ENCODE assay signal across 14 cellular contexts in genomic region chr5:139644646-139645494, GRCh38. TPM values are rescaled to one million over a fixed set of nuclear protein-coding genes. Genes with fewer than 3 reads are reported as not detected.
DNase-seq lines count a peak whose midpoint lies in the region; FAIRE-seq and TF ChIP-seq lines count a peak whose summit lies in the region.
"Had no signal": no experiment of that assay in that cellular context is flagged by ENCODE, and none has a peak within 500 bp of the region (broad histone marks: within the 10 kb centered on the region; RNA-seq: fewer than 3 reads in every experiment).

No MANE protein-coding gene starts in this region.

- peak overlapping the region; percentile 19 for H3K4ac ChIP-seq in H1 (replicated peaks; ENCODE audit: insufficient read length, low read depth, low read length)
- H3K4ac ChIP-seq in trophoblast cell (ENCODE audit: low read depth, low read length) = no peak overlapping the region

- H3K27me3 ChIP-seq in BLaER1 treated with 17β-estradiol and CSF1 and Interleukin-3, amounts not matched to agents 10 nM and 100 nM = peaks cover 0 to 13% (median 0%) of the 10 kb centered on the region in 11 experiments; a peak in 4 of 22 replicates
- H3K27me3 ChIP-seq in Loucy (ENCODE audit: insufficient read depth, low read length, poor library complexity, severe bottlenecking) = peaks cover 2% of the 10 kb centered on the region
- H3K27me3 ChIP-seq in H1 (replicated peaks in 1 of 4; ENCODE audit: control insufficient read depth in 3 of 4, extremely low read depth in 1 of 4, insufficient read depth in 3 of 4, low read length in 3 of 4) = peaks cover 3 to 30% (median 22%) of the 10 kb centered on the region in 4 experiments
- H3K27me3 ChIP-seq in trophoblast cell (ENCODE audit: insufficient read depth, low read length) = no peaks in the 10 kb centered on the region

- H4K8ac ChIP-seq in H1 (ENCODE audit: extremely low read depth, insufficient read depth, low read length) (no peak overlapping the region; the same call in 1 of the 2 replicates), trophoblast cell (ENCODE audit: low read depth, low read length) (no peak overlapping the region)

- no peaks in the 10 kb centered on the region for H3K36me3 ChIP-seq in BLaER1 treated with 17β-estradiol and CSF1 and Interleukin-3, amounts not matched to agents 10 nM and 100 nM
- H3K36me3 ChIP-seq in Loucy (ENCODE audit: insufficient read depth, low read length) (no peaks in the 10 kb centered on the region), H1 (ENCODE audit: control insufficient read depth in 2 of 4, insufficient read depth in 4 of 4, low read length in 3 of 4) (no peaks in the 10 kb centered on the region), trophoblast cell (ENCODE audit: control insufficient read depth in 1 of 2, insufficient read depth in 2 of 2, low read length in 2 of 2) (no peaks in the 10 kb centered on the region)

- TF ChIP-seq RAD21 in H1 (IDR thresholded peaks at IDR 0.05 in 1 of 2, conservative IDR thresholded peaks at IDR 0.05 in 1 of 2; ENCODE audit: low read depth in 2 of 2, low read length in 2 of 2) = no peak

- H2BK5ac ChIP-seq in H1 (ENCODE audit: low read depth, low read length) = peak overlapping the region; percentile 24; the same call in 1 of the 2 replicates
- no peak overlapping the region for H2BK5ac ChIP-seq in trophoblast cell (ENCODE audit: low read depth, low read length, poor library complexity)

- H3K23ac ChIP-seq in H1 (ENCODE audit: insufficient read length) (no peak overlapping the region), trophoblast cell (ENCODE audit: low read length) (no peak overlapping the region)

- no peak for FAIRE-seq in H1 (lab: Jason Lieb, UNC)

- H3K4me1 ChIP-seq in BLaER1 treated with 17β-estradiol and CSF1 and Interleukin-3, amounts not matched to agents 10 nM and 100 nM = peaks cover 79 to 83% (median 81%) of the 10 kb centered on the region in 10 experiments
- H3K4me1 ChIP-seq in Loucy (ENCODE audit: insufficient read depth, low read length, poor library complexity, severe bottlenecking) = peaks cover 57% of the 10 kb centered on the region
- H3K4me1 ChIP-seq in H1 (replicated peaks in 1 of 4; ENCODE audit: control insufficient read depth in 3 of 4, insufficient read depth in 4 of 4, low read length in 3 of 4) = peaks cover 12 to 46% (median 35%) of the 10 kb centered on the region in 4 experiments
- peaks cover 45 to 57% of the 10 kb centered on the region in 2 experiments for H3K4me1 ChIP-seq in trophoblast cell (ENCODE audit: control insufficient read depth in 1 of 2, insufficient read depth in 2 of 2, low read length in 2 of 2)

- no peak for TF ChIP-seq EP300 in H1 (IDR thresholded peaks at IDR 0.05; ENCODE audit: borderline replicate concordance in 1 of 2, low read depth in 2 of 2, low read length in 2 of 2)

- no peaks in the 10 kb centered on the region for H3K79me1 ChIP-seq in H1 (ENCODE audit: low read depth, low read length)
- peaks cover 54% of the 10 kb centered on the region for H3K79me1 ChIP-seq in trophoblast cell (ENCODE audit: low read length)

- no peak for TF ChIP-seq POLR2A in H1 (IDR thresholded peaks at IDR 0.05; ENCODE audit: control extremely low read depth in 1 of 2, low read depth in 2 of 2, low read length in 2 of 2)

- peaks cover 0 to 55% (median 16%) of the 10 kb centered on the region in 11 experiments; a peak in 14 of 22 replicates for H4K20me1 ChIP-seq in BLaER1 treated with 17β-estradiol and CSF1 and Interleukin-3, amounts not matched to agents 10 nM and 100 nM
- H4K20me1 ChIP-seq in Loucy (ENCODE audit: insufficient read depth, low read length, poor library complexity, severe bottlenecking) (peaks cover 10% of the 10 kb centered on the region), H1 (replicated peaks in 1 of 2; ENCODE audit: control insufficient read depth in 1 of 2, insufficient read depth in 2 of 2, low read length in 2 of 2) (peaks cover 0 to 3% of the 10 kb centered on the region in 2 experiments)

- no peak overlapping the region for H4K5ac ChIP-seq in H1 (ENCODE audit: insufficient read length, low read depth, low read length)

- H3K27ac ChIP-seq in BLaER1 treated with 17β-estradiol and CSF1 and Interleukin-3, amounts not matched to agents 10 nM and 100 nM = no peak overlapping the region
- H3K27ac ChIP-seq in H1 (ENCODE audit: low read depth, low read length) (no peak overlapping the region), trophoblast cell (ENCODE audit: low read depth, low read length) (no peak overlapping the region)
- H3K27ac ChIP-seq: HL-60 had no signal

- H3K23me2 ChIP-seq in H1 (ENCODE audit: low read depth, low read length) = peaks cover 12% of the 10 kb centered on the region; the same call in 1 of the 2 replicates

- H3K9ac ChIP-seq in BLaER1 treated with 17β-estradiol and CSF1 and Interleukin-3, amounts not matched to agents 10 nM and 100 nM = no peak overlapping the region
- H3K9ac ChIP-seq in Loucy (ENCODE audit: low read depth, low read length, poor library complexity, severe bottlenecking) = peak overlapping the region; percentile 93
- H3K9ac ChIP-seq in H1 (replicated peaks in 1 of 4; ENCODE audit: extremely low read depth in 1 of 4, low read depth in 3 of 4, low read length in 3 of 4) = no peak overlapping the region
- no peak overlapping the region for H3K9ac ChIP-seq in trophoblast cell (ENCODE audit: low read length)

- no peak for DNase-seq in H1 (ENCODE audit: low read depth in 1 of 2, low spot score in 2 of 2)
- no peak for DNase-seq in trophoblast cell
- DNase-seq in SW 1271 (lab: John Stamatoyannopoulos, UW) = no peak
- DNase-seq in GF-D8 (lab: John Stamatoyannopoulos, UW) = no peak
- DNase-seq in AML-193 (lab: John Stamatoyannopoulos, UW) = no peak
- DNase-seq in hypothalamus (lab: John Stamatoyannopoulos, UW) = no peak
- DNase-seq: activated CD4-positive, CD25-positive, alpha-beta regulatory T cell; CD4-positive, CD25-positive, alpha-beta regulatory T cell; effector memory CD4-positive, alpha-beta T cell; GOT3; stimulated activated naive CD8-positive, alpha-beta T cell treated with anti-CD3 and anti-CD28 coated beads, Interleukin-15, Interleukin-2, amounts not matched to agents 100 U/mL and 50 U/mL, for 24 hours had no signal

- POLR2A ChIA-PET in H1 (lab: Charles Lee; ENCODE audit: partially characterized antibody) = interaction anchor here (0.9 to 14.7 kb wide), 7 partner anchors 8 to 121 kb away, joined by 3 to 212 read pairs (median 5); no protein-coding TSS in a partner anchor

- no peak overlapping the region for H3K4me3 ChIP-seq in BLaER1 treated with 17β-estradiol and CSF1 and Interleukin-3, amounts not matched to agents 10 nM and 100 nM
- no peak overlapping the region for H3K4me3 ChIP-seq in Loucy (ENCODE audit: low read length, poor library complexity, severe bottlenecking)
- H3K4me3 ChIP-seq in H1 (ENCODE audit: extremely low read depth in 1 of 4, insufficient read depth in 2 of 4, low read depth in 3 of 4, low read length in 4 of 4) = no peak overlapping the region
- no peak overlapping the region for H3K4me3 ChIP-seq in trophoblast cell (ENCODE audit: low read depth, low read length)

- H3K18ac ChIP-seq in H1 (ENCODE audit: extremely low read depth, low read length) (no peak overlapping the region), trophoblast cell (ENCODE audit: low read length) (no peak overlapping the region)

- H2BK120ac ChIP-seq in H1 (replicated peaks; ENCODE audit: low read depth, low read length) (no peak overlapping the region), trophoblast cell (ENCODE audit: insufficient read depth, low read length, poor library complexity) (no peak overlapping the region)

- no peak overlapping the region for H3K56ac ChIP-seq in H1 (replicated peaks; ENCODE audit: insufficient read length, low read depth, low read length)

- no peaks in the 10 kb centered on the region for H3F3A ChIP-seq in Loucy (ENCODE audit: low read depth)

- WGBS in H1 (ENCODE audit: extremely low coverage in 1 of 2, insufficient coverage in 1 of 2, insufficient read length in 1 of 2, insufficient replicate concordance in 2 of 2, low coverage in 1 of 2, low lambda C conversion rate in 2 of 2, missing lambda C conversion rate in 1 of 2), 2 experiments = 95% methylated on average over 3 of the region's 3 CpGs; no CpG with 5 or more reads in 1 of the 2 experiments
- no CpG with 5 or more reads among the region's 3 CpGs for WGBS in trophoblast cell (ENCODE audit: extremely low coverage, insufficient coverage, insufficient read length)

- H3K79me2 ChIP-seq in Loucy (ENCODE audit: insufficient read depth, low read length) (peaks cover 47% of the 10 kb centered on the region), H1 (ENCODE audit: control insufficient read depth in 1 of 2, insufficient read depth in 2 of 2, low read length in 2 of 2) (peaks cover 0 to 8% of the 10 kb centered on the region in 2 experiments; a peak in 1 of 4 replicates), trophoblast cell (ENCODE audit: control insufficient read depth, insufficient read depth, low read length, poor library complexity) (peaks cover 26% of the 10 kb centered on the region)

- H4K91ac ChIP-seq in H1 (replicated peaks; ENCODE audit: insufficient read length, low read length) (no peak overlapping the region), trophoblast cell (ENCODE audit: low read depth, low read length) (peak overlapping the region; percentile 25)

- no peak overlapping the region for H2BK20ac ChIP-seq in H1 (ENCODE audit: low read length)

- H2AFZ ChIP-seq in Loucy (ENCODE audit: low read length) = no peak overlapping the region
- no peak overlapping the region for H2AFZ ChIP-seq in H1 (ENCODE audit: low read length)
- no peak overlapping the region for H2AFZ ChIP-seq in trophoblast cell (ENCODE audit: insufficient read depth, low read length, poor library complexity)

- H3K4me2 ChIP-seq in BLaER1 treated with 17β-estradiol and CSF1 and Interleukin-3, amounts not matched to agents 10 nM and 100 nM = peak overlapping the region; percentile 3 to 100 (median 99); a peak in 20 of 22 replicates
- peak overlapping the region; percentile 23 for H3K4me2 ChIP-seq in Loucy (ENCODE audit: low read depth, low read length, poor library complexity, severe bottlenecking)
- H3K4me2 ChIP-seq in H1 (ENCODE audit: insufficient read depth in 1 of 2, low read depth in 2 of 2, low read length in 2 of 2) = no peak overlapping the region
- H3K4me2 ChIP-seq in trophoblast cell (ENCODE audit: low read length) = no peak overlapping the region

- H4K12ac ChIP-seq in trophoblast cell (ENCODE audit: low read depth, low read length) = no peak overlapping the region

- peak overlapping the region; percentile 27; the same call in 1 of the 2 replicates for H2BK12ac ChIP-seq in H1 (ENCODE audit: low read depth, low read length)
- peak overlapping the region; percentile 55 for H2BK12ac ChIP-seq in trophoblast cell (ENCODE audit: low read length)

- no peak overlapping the region for H2AK5ac ChIP-seq in H1 (ENCODE audit: low read depth, low read length)
- H2AK5ac ChIP-seq in trophoblast cell (ENCODE audit: low read length) = peak overlapping the region; percentile 63

- H2BK15ac ChIP-seq in H1 (ENCODE audit: low read length) = peak overlapping the region; percentile 84; the same call in 1 of the 2 replicates

- no peaks in the 10 kb centered on the region for H3K9me2 ChIP-seq in Loucy (replicated peaks; ENCODE audit: low read depth, low read length)

- H3K14ac ChIP-seq in H1 (ENCODE audit: insufficient read length) (no peak overlapping the region), trophoblast cell (ENCODE audit: low read length) (no peak overlapping the region)

- H3K9me3 ChIP-seq in BLaER1 treated with 17β-estradiol and CSF1 and Interleukin-3, amounts not matched to agents 10 nM and 100 nM (replicated peaks in 1 of 11) = no peaks in the 10 kb centered on the region
- H3K9me3 ChIP-seq in Loucy (ENCODE audit: insufficient read depth, low read depth, low read length) = no peaks in the 10 kb centered on the region
- no peaks in the 10 kb centered on the region for H3K9me3 ChIP-seq in H1 (ENCODE audit: insufficient read depth in 2 of 2, low read depth in 1 of 2, low read length in 1 of 2)
- H3K9me3 ChIP-seq in trophoblast cell (ENCODE audit: insufficient read depth, low read depth, low read length) = no peaks in the 10 kb centered on the region

- no peak for TF ChIP-seq CTCF in Loucy (conservative IDR thresholded peaks at IDR 0.05; ENCODE audit: low read length)
- TF ChIP-seq CTCF in H1 (IDR thresholded peaks at IDR 0.05; ENCODE audit: control extremely low read depth in 1 of 3, insufficient read depth in 1 of 3, low read depth in 1 of 3, low read length in 3 of 3) = no peak

- CTCF ChIA-PET in H1 (lab: Charles Lee; ENCODE audit: partially characterized antibody) = interaction anchor here (0.8 to 20.3 kb wide), 10 partner anchors 9 to 243 kb away, joined by 3 to 385 read pairs (median 5); no protein-coding TSS in a partner anchor

RNA-seq across cellular contexts. Expression of gene CXXC5, which starts 3.3 kb away (rescaled TPM):
- 74.0 and 78.3 TPM in 2 replicates for total RNA-seq in H1 (2021; fragmentation: NEBNext Ultra II Directional; extraction: Animal tissue kit (Norgen Biotek cat#: 25700))
- polyA plus RNA-seq in H1 (2011; rRNA removed) = 61.4 and 83.5 TPM in 2 replicates
- 68.8 TPM for polyA plus RNA-seq in H1 (2011; cell fraction: cytosol; rRNA removed)
- 52.7 TPM for polyA plus RNA-seq in H1 (2011; cell fraction: nucleus; rRNA removed)
- polyA plus RNA-seq in H1 (2012, experiment 1 of 2) = 35.6 to 47.4 TPM (median 43.3 TPM) in 4 replicates
- 56.6 TPM for polyA plus RNA-seq in H1 (2012, experiment 2 of 2)
- 62.3 TPM for polyA plus RNA-seq in H1 (2013, experiment 1 of 2)
- polyA plus RNA-seq in H1 (2013, experiment 2 of 2) = 67.3 TPM
- polyA minus RNA-seq in H1 (2011; rRNA and poly(A)+ RNA removed) = 25.6 and 39.8 TPM in 2 replicates
- polyA minus RNA-seq in H1 (2011; cell fraction: cytosol; rRNA and poly(A)+ RNA removed) = 50.7 TPM
- 39.2 TPM for polyA minus RNA-seq in H1 (2011; cell fraction: nucleus; rRNA and poly(A)+ RNA removed)
- 101 and 105 TPM in 2 replicates for polyA plus RNA-seq in trophoblast cell (2013)

Comparison
In these comparisons a context has a peak if more than half of its experiments do, and no peak if none do; other contexts are left out.
1. H3K4me2 ChIP-seq: peak in BLaER1 treated with 17β-estradiol and CSF1 and Interleukin-3, amounts not matched to agents 10 nM and 100 nM (11 of 11) and Loucy (single experiment); none in H1 (0 of 2) and trophoblast cell (single experiment).